In the genomic region with DNA sequence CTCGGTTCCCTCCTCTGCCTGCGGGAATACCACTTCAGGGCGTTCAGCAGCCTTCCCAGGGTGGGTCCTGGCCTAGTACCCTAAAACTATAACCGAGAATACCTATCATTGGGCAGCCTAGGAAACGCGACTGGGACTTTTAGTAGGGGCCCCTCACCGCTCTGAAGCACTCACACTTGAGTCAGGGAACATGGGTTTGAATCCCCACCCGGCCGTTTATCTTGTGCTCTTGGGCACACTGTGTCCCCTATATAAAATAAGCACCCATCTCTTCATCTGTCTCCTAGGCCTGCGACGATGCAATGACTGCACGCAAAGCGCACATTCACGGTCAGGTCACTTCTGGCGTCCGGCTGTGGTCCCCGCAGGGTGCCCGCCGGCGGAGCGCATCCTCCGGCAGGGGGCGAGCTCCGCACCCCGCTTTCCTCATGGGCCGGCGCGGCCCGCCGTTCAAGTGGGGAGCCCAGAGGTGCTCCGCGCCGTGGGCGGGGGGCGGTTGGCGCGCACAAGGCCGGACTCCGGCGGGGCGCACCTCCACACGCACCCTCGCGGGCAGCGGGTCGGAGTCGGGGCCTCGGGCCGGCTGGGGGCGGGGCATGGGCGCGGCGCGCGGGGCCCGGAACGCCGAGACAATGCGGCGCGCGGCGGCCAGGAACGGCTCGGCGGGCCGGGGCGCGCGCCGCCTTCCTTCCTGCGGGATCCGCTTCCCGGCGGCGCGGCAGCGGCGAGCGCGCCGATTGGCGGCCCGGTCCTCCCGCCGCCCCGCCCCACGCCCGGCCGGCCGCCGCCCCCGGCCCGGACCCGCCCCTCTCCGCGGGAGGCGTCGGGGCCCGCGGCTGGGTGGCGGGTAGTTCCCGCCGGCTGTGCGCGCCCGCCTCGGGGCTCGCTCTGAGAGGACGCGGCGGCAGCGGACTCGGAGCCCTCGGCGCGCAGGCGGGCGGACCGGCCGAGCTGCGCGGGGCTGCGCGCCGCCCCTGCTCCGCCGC, we compare ENCODE assay signal across 1 cellular context.
TF ChIP-seq lines count a peak whose summit lies in the region.

TSS of gene ASAP2 (plus strand) at position 850 of the 986 bp plus-strand sequence. CDS start 293 bp downstream, outside the sequence.

TF ChIP-seq in WTC11, 78 proteins besides CTCF, POLR2A, EP300 and RAD21 (continued from another document):
- TF ChIP-seq HMGXB4 (CRISPR knock-in tag; IDR thresholded peaks at IDR 0.05), result peak; percentile 84
- TF ChIP-seq, protein P1, sequence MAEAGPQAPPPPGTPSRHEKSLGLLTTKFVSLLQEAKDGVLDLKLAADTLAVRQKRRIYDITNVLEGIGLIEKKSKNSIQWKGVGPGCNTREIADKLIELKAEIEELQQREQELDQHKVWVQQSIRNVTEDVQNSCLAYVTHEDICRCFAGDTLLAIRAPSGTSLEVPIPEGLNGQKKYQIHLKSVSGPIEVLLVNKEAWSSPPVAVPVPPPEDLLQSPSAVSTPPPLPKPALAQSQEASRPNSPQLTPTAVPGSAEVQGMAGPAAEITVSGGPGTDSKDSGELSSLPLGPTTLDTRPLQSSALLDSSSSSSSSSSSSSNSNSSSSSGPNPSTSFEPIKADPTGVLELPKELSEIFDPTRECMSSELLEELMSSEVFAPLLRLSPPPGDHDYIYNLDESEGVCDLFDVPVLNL (CRISPR knock-in tag; IDR thresholded peaks at IDR 0.05; ENCODE audit: borderline replicate concordance, low read depth), result 0 out of 2 replicates have a peak, but pooled peaks have one; percentile 20
- TF ChIP-seq ZNF219 (CRISPR knock-in tag; IDR thresholded peaks at IDR 0.05; ENCODE audit: borderline replicate concordance), result no peak; the same call in 1 of the 2 replicates
- peak; percentile 59; the same call in 1 of the 2 replicates for TF ChIP-seq SP1 (CRISPR knock-in tag; conservative IDR thresholded peaks at IDR 0.05)
- 0 out of 2 replicates have a peak, but pooled peaks have one; percentile 28 for TF ChIP-seq FOXK1 (CRISPR knock-in tag; IDR thresholded peaks at IDR 0.05)
- peak; percentile 28; the same call in 1 of the 2 replicates for TF ChIP-seq NFYB (CRISPR knock-in tag; conservative IDR thresholded peaks at IDR 0.05; ENCODE audit: low read depth)
TF ChIP-seq in WTC11: peak in this region for 12.
